ENCODE assay signal across 8 cellular contexts in genomic region chr6:129709451-129709908, GRCh38. TPM values are rescaled to one million over a fixed set of nuclear protein-coding genes. Genes with fewer than 3 reads are reported as not detected.
DNase-seq lines count a peak whose midpoint lies in the region; ATAC-seq and TF ChIP-seq lines count a peak whose summit lies in the region.

No MANE protein-coding gene starts in this region.

- intact Hi-C loops in Caco-2 (cut with micrococcal nuclease; ENCODE audit: unreplicated experiment) = no loop called here

- H3K27me3 ChIP-seq in Caco-2 (replicated peaks; ENCODE audit: control insufficient read depth, insufficient read depth, low read length) (no peaks in the 10 kb centered on the region), HUES48 (ENCODE audit: control insufficient read depth, insufficient read depth, low read length) (no peaks in the 10 kb centered on the region), iPS-15b (ENCODE audit: control insufficient read depth, insufficient read depth, low read length) (no peaks in the 10 kb centered on the region), skeletal muscle tissue (ENCODE audit: control insufficient read depth in 3 of 3, insufficient read depth in 3 of 3, low read length in 3 of 3) (no peaks in the 10 kb centered on the region)

- TF ChIP-seq CTCF in Caco-2 (IDR thresholded peaks at IDR 0.05; ENCODE audit: insufficient read depth in 1 of 2, low read depth in 1 of 2, low read length in 1 of 2, severe bottlenecking in 1 of 2, unreplicated experiment in 1 of 2) = no peak
- no peak for TF ChIP-seq CTCF in GM10266 (IDR thresholded peaks at IDR 0.05; ENCODE audit: control insufficient read depth, insufficient read depth, low read depth, missing control alignments)

- H3K4me3 Mint-ChIP-seq in Caco-2 (ENCODE audit: unreplicated experiment) = peak overlapping the region; percentile 84

- peaks cover 13% of the 10 kb centered on the region for H3K4me1 ChIP-seq in Caco-2
- H3K4me1 ChIP-seq in HUES48 (ENCODE audit: control insufficient read depth, insufficient read depth, low read length) = peaks cover 11% of the 10 kb centered on the region
- peaks cover 3% of the 10 kb centered on the region for H3K4me1 ChIP-seq in iPS-15b (ENCODE audit: control insufficient read depth, insufficient read depth, low read length)
- peaks cover 11 to 22% (median 19%) of the 10 kb centered on the region in 3 donors for H3K4me1 ChIP-seq in skeletal muscle tissue (ENCODE audit: control insufficient read depth in 3 of 3, insufficient read depth in 3 of 3, low read length in 3 of 3)

- ATAC-seq in GM21381 (IDR thresholded peaks at IDR 0.05; ENCODE audit: unreplicated experiment) = peak; percentile 40

- DNase-seq in Caco-2 (peak in 1 of 2 experiments; percentile 10), amniotic epithelial cell (ENCODE audit: low read depth) (peak; percentile 47), GM10266 (ENCODE audit: extremely low spot score) (no peak), HuH-7 (ENCODE audit: low spot score) (no peak)

- H3K27ac ChIP-seq in HUES48 (ENCODE audit: low read depth, low read length) (peak overlapping the region; percentile 72), skeletal muscle tissue (ENCODE audit: low read depth, low read length) (peak overlapping the region; percentile 74)

- H3K9me3 ChIP-seq in Caco-2 (no peaks in the 10 kb centered on the region), HUES48 (ENCODE audit: control insufficient read depth, insufficient read depth, low read length) (no peaks in the 10 kb centered on the region), iPS-15b (ENCODE audit: control insufficient read depth, insufficient read depth, low read length) (no peaks in the 10 kb centered on the region), skeletal muscle tissue (ENCODE audit: control insufficient read depth in 3 of 3, low read length in 3 of 3) (no peaks in the 10 kb centered on the region)

- H3K36me3 Mint-ChIP-seq in Caco-2 (ENCODE audit: insufficient read depth, unreplicated experiment) = no peaks in the 10 kb centered on the region

- H3K27me3 Mint-ChIP-seq in Caco-2 (ENCODE audit: insufficient read depth, unreplicated experiment) = no peaks in the 10 kb centered on the region

- H3K27ac Mint-ChIP-seq in Caco-2 (ENCODE audit: unreplicated experiment) = peak overlapping the region; percentile 84

- H3K4me1 Mint-ChIP-seq in Caco-2 (ENCODE audit: low read depth, unreplicated experiment) = peaks cover 29% of the 10 kb centered on the region

- H3K4me3 ChIP-seq in Caco-2 (ENCODE audit: low read depth, low read length) (peak overlapping the region; percentile 68), HUES48 (ENCODE audit: low read depth, low read length) (peak overlapping the region; percentile 73), iPS-15b (ENCODE audit: low read depth, low read length) (peak overlapping the region; percentile 71), skeletal muscle tissue (ENCODE audit: low read length in 3 of 3) (peak overlapping the region; percentile 85 to 94 (median 91))

- TSS peak; percentile 70 for BruUV-seq in Caco-2 (replicated peaks; lab: Mats Ljungman, UMichigan)

- POLR2A ChIA-PET in Caco-2 (lab: Charles Lee) = interaction anchor here (0.6 to 1.4 kb wide), 11 partner anchors 9 to 258 kb away, joined by 3 to 5 read pairs (median 3); no protein-coding TSS in a partner anchor

- CTCF ChIA-PET in Caco-2 (lab: Charles Lee) = interaction anchor here (0.5 to 2.2 kb wide), 8 partner anchors 11 to 112 kb away, joined by 3 to 15 read pairs (median 3); no protein-coding TSS in a partner anchor

- no peaks in the 10 kb centered on the region for H3K9me3 Mint-ChIP-seq in Caco-2 (ENCODE audit: unreplicated experiment)

- H3K9ac ChIP-seq in HUES48 (ENCODE audit: low read depth, low read length) (peak overlapping the region; percentile 0; the same call in 1 of the 2 replicates), iPS-15b (ENCODE audit: low read depth, low read length) (peak overlapping the region; percentile 9), skeletal muscle tissue (ENCODE audit: low read depth in 1 of 3, low read length in 3 of 3) (peak overlapping the region; percentile 78 to 92 (median 92))

- H3K36me3 ChIP-seq in Caco-2 (ENCODE audit: control insufficient read depth, insufficient read depth, low read length) (no peaks in the 10 kb centered on the region; the same call in 1 of the 2 replicates), HUES48 (ENCODE audit: control insufficient read depth, insufficient read depth, low read length) (no peaks in the 10 kb centered on the region), iPS-15b (ENCODE audit: control insufficient read depth, insufficient read depth, low read length) (no peaks in the 10 kb centered on the region), skeletal muscle tissue (ENCODE audit: control insufficient read depth in 3 of 3, insufficient read depth in 3 of 3, low read length in 3 of 3) (peaks cover 0 to 4% (median 0%) of the 10 kb centered on the region in 3 donors)

RNA-seq across cellular contexts. Expression of gene ARHGAP18, which starts 0.5 kb away (rescaled TPM):
- total RNA-seq in Caco-2 (2022) = 15.0 and 15.6 TPM in 2 replicates
- 12.5 TPM for total RNA-seq in skeletal muscle tissue

Comparison
In these comparisons a context has a peak if more than half of its experiments do, and no peak if none do; other contexts are left out.
1. H3K9ac ChIP-seq: peak in every context shown above with its lines; median percentile 92 in skeletal muscle tissue; 9 in iPS-15b; 0 in HUES48.